21 cellular contexts compared by ENCODE assay signal in genomic region chr1:98367426-98367825, GRCh38.
DNase-seq lines count a peak whose midpoint lies in the region; ATAC-seq, FAIRE-seq and TF ChIP-seq lines count a peak whose summit lies in the region.
"Had no signal": no experiment of that assay in that cellular context is flagged by ENCODE, and none has a peak within 500 bp of the region (broad histone marks: within the 10 kb centered on the region; RNA-seq: fewer than 3 reads in every experiment).

No MANE protein-coding gene starts in this region.

- no peaks in the 10 kb centered on the region for H3K27me3 Mint-ChIP-seq in activated naive CD8-positive, alpha-beta T cell treated with anti-CD3 and anti-CD28 coated beads for 36 hours
- H3K27me3 Mint-ChIP-seq: CD8-positive, alpha-beta memory T cell had no signal

- TF ChIP-seq EP300 in H1 (IDR thresholded peaks at IDR 0.05; ENCODE audit: borderline replicate concordance in 1 of 2, low read depth in 2 of 2, low read length in 2 of 2) (no peak), tibial nerve (IDR thresholded peaks at IDR 0.05) (no peak)

- H3K56ac ChIP-seq in H1 (replicated peaks; ENCODE audit: insufficient read length, low read depth, low read length) = no peak overlapping the region

- no peak overlapping the region for H3K27ac Mint-ChIP-seq in activated naive CD8-positive, alpha-beta T cell treated with anti-CD3 and anti-CD28 coated beads for 36 hours
- H3K27ac Mint-ChIP-seq: CD4-positive, CD25-positive, alpha-beta regulatory T cell; GM23338; HFFc6 had no signal

- H4K12ac ChIP-seq in trophoblast cell (ENCODE audit: low read depth, low read length) = no peak overlapping the region

- no peak overlapping the region for H2BK120ac ChIP-seq in H1 (replicated peaks; ENCODE audit: low read depth, low read length)
- no peak overlapping the region for H2BK120ac ChIP-seq in trophoblast cell (ENCODE audit: insufficient read depth, low read length, poor library complexity)

- H3K9me3 ChIP-seq in H1 (ENCODE audit: insufficient read depth in 2 of 2, low read depth in 1 of 2, low read length in 1 of 2) = no peaks in the 10 kb centered on the region
- H3K9me3 ChIP-seq in kidney (ENCODE audit: control insufficient read depth in 1 of 2, low read length in 2 of 2) = no peaks in the 10 kb centered on the region
- no peaks in the 10 kb centered on the region for H3K9me3 ChIP-seq in trophoblast cell (ENCODE audit: insufficient read depth, low read depth, low read length)
- H3K9me3 ChIP-seq in upper lobe of right lung = no peaks in the 10 kb centered on the region
- no peaks in the 10 kb centered on the region for H3K9me3 ChIP-seq in mammary epithelial cell (replicated peaks; ENCODE audit: insufficient read depth, low read length)
- H3K9me3 ChIP-seq in tibial nerve = no peaks in the 10 kb centered on the region
- H3K9me3 ChIP-seq: BE2C had no signal

- TF ChIP-seq RAD21 in H1 (IDR thresholded peaks at IDR 0.05 in 1 of 2, conservative IDR thresholded peaks at IDR 0.05 in 1 of 2; ENCODE audit: low read depth in 2 of 2, low read length in 2 of 2) = no peak

- H3K79me2 ChIP-seq in H1 (ENCODE audit: control insufficient read depth in 1 of 2, insufficient read depth in 2 of 2, low read length in 2 of 2) = no peaks in the 10 kb centered on the region
- H3K79me2 ChIP-seq in trophoblast cell (ENCODE audit: control insufficient read depth, insufficient read depth, low read length, poor library complexity) = no peaks in the 10 kb centered on the region
- no peaks in the 10 kb centered on the region for H3K79me2 ChIP-seq in mammary epithelial cell (ENCODE audit: insufficient read depth, low read length)

- H4K5ac ChIP-seq in H1 (ENCODE audit: insufficient read length, low read depth, low read length) = no peak overlapping the region

- H4K8ac ChIP-seq in H1 (ENCODE audit: extremely low read depth, insufficient read depth, low read length) = no peak overlapping the region
- no peak overlapping the region for H4K8ac ChIP-seq in trophoblast cell (ENCODE audit: low read depth, low read length)

- H3K9ac ChIP-seq in H1 (replicated peaks in 1 of 4; ENCODE audit: extremely low read depth in 1 of 4, low read depth in 3 of 4, low read length in 3 of 4) (no peak overlapping the region), kidney (ENCODE audit: low read length in 2 of 2) (no peak overlapping the region), trophoblast cell (ENCODE audit: low read length) (no peak overlapping the region), mammary epithelial cell (ENCODE audit: insufficient read depth, low read length) (no peak overlapping the region)

- H3K27me3 ChIP-seq in H1 (replicated peaks in 1 of 4; ENCODE audit: control insufficient read depth in 3 of 4, extremely low read depth in 1 of 4, insufficient read depth in 3 of 4, low read length in 3 of 4) (no peaks in the 10 kb centered on the region), trophoblast cell (ENCODE audit: insufficient read depth, low read length) (no peaks in the 10 kb centered on the region), upper lobe of right lung (no peaks in the 10 kb centered on the region), mammary epithelial cell (ENCODE audit: insufficient read depth, low read length) (no peaks in the 10 kb centered on the region), tibial nerve (no peaks in the 10 kb centered on the region)
- H3K27me3 ChIP-seq: BE2C had no signal

- POLR2A ChIA-PET in H1 (lab: Charles Lee; ENCODE audit: partially characterized antibody) = no interaction called here

- H3K4me2 ChIP-seq in H1 (ENCODE audit: insufficient read depth in 1 of 2, low read depth in 2 of 2, low read length in 2 of 2) (no peak overlapping the region), trophoblast cell (ENCODE audit: low read length) (no peak overlapping the region), mammary epithelial cell (ENCODE audit: insufficient read depth, low read depth, low read length) (no peak overlapping the region)
- H3K4me2 ChIP-seq: GM23338 had no signal

- no peak overlapping the region for H3K18ac ChIP-seq in H1 (ENCODE audit: extremely low read depth, low read length)
- H3K18ac ChIP-seq in trophoblast cell (ENCODE audit: low read length) = no peak overlapping the region

- H3K4me1 Mint-ChIP-seq in activated naive CD8-positive, alpha-beta T cell treated with anti-CD3 and anti-CD28 coated beads for 36 hours = no peaks in the 10 kb centered on the region

- H2AFZ ChIP-seq in H1 (ENCODE audit: low read length) (0 out of 2 replicates have a peak overlapping the region, but pooled peaks have one; percentile 13), trophoblast cell (ENCODE audit: insufficient read depth, low read length, poor library complexity) (no peak overlapping the region), mammary epithelial cell (ENCODE audit: low read depth, low read length) (no peak overlapping the region)
- H2AFZ ChIP-seq: GM23338 had no signal

- no peaks in the 10 kb centered on the region for H3K4me1 ChIP-seq in H1 (replicated peaks in 1 of 4; ENCODE audit: control insufficient read depth in 3 of 4, insufficient read depth in 4 of 4, low read length in 3 of 4)
- H3K4me1 ChIP-seq in kidney (ENCODE audit: control insufficient read depth in 1 of 2, insufficient read depth in 1 of 2, low read depth in 1 of 2, low read length in 2 of 2) = no peaks in the 10 kb centered on the region
- H3K4me1 ChIP-seq in trophoblast cell (ENCODE audit: control insufficient read depth in 1 of 2, insufficient read depth in 2 of 2, low read length in 2 of 2) = no peaks in the 10 kb centered on the region
- H3K4me1 ChIP-seq in upper lobe of right lung = no peaks in the 10 kb centered on the region
- no peaks in the 10 kb centered on the region for H3K4me1 ChIP-seq in mammary epithelial cell (ENCODE audit: insufficient read depth, low read length)
- no peaks in the 10 kb centered on the region for H3K4me1 ChIP-seq in tibial nerve
- H3K4me1 ChIP-seq: BE2C had no signal

- TF ChIP-seq POLR2A in H1 (IDR thresholded peaks at IDR 0.05; ENCODE audit: control extremely low read depth in 1 of 2, low read depth in 2 of 2, low read length in 2 of 2) (no peak), tibial nerve (IDR thresholded peaks at IDR 0.05) (no peak)

- CTCF ChIA-PET in H1 (lab: Charles Lee; ENCODE audit: partially characterized antibody) = no interaction called here
- CTCF ChIA-PET in mammary epithelial cell (lab: Charles Lee; ENCODE audit: low non-redundant PET) = no interaction called here

- H2AK5ac ChIP-seq in H1 (ENCODE audit: low read depth, low read length) (no peak overlapping the region), trophoblast cell (ENCODE audit: low read length) (no peak overlapping the region)

- no peak overlapping the region for H2BK12ac ChIP-seq in H1 (ENCODE audit: low read depth, low read length)
- no peak overlapping the region for H2BK12ac ChIP-seq in trophoblast cell (ENCODE audit: low read length)

- H4K20me1 ChIP-seq in H1 (replicated peaks in 1 of 2; ENCODE audit: control insufficient read depth in 1 of 2, insufficient read depth in 2 of 2, low read length in 2 of 2) (no peaks in the 10 kb centered on the region), mammary epithelial cell (ENCODE audit: insufficient read depth, low read length) (no peaks in the 10 kb centered on the region)

- DNase-seq in H1 (ENCODE audit: low read depth in 1 of 2, low spot score in 2 of 2) (no peak), kidney (peak; percentile 52), trophoblast cell (no peak), upper lobe of right lung (no peak), mammary epithelial cell (no peak), tibial nerve (ENCODE audit: low spot score in 2 of 2) (no peak)
- no peak for DNase-seq in activated naive CD8-positive, alpha-beta T cell treated with anti-CD3 and anti-CD28 coated beads for 36 hours
- DNase-seq: ACHN; BE2C; C1 segment of cervical spinal cord; CD4-positive, CD25-positive, alpha-beta regulatory T cell; CD8-positive, alpha-beta memory T cell; COR-L47; GDM1; H7; HFFc6 had no signal

- H2BK5ac ChIP-seq in H1 (ENCODE audit: low read depth, low read length) (no peak overlapping the region), trophoblast cell (ENCODE audit: low read depth, low read length, poor library complexity) (no peak overlapping the region)

- no peak overlapping the region for H3K23ac ChIP-seq in H1 (ENCODE audit: insufficient read length)
- H3K23ac ChIP-seq in trophoblast cell (ENCODE audit: low read length) = no peak overlapping the region

- 80% methylated on average over 4 of the region's 4 CpGs; no CpG with 5 or more reads in 1 of the 2 experiments for WGBS in H1 (ENCODE audit: extremely low coverage in 1 of 2, insufficient coverage in 1 of 2, insufficient read length in 1 of 2, insufficient replicate concordance in 2 of 2, low coverage in 1 of 2, low lambda C conversion rate in 2 of 2, missing lambda C conversion rate in 1 of 2), 2 experiments
- WGBS in trophoblast cell (ENCODE audit: extremely low coverage, insufficient coverage, insufficient read length) = no CpG with 5 or more reads among the region's 4 CpGs
- WGBS in mammary epithelial cell (ENCODE audit: low coverage, missing lambda C conversion rate) = 83% methylated on average over 4 of the region's 4 CpGs
- 85 to 94% methylated on average over 3 to 4 of the region's 4 CpGs for WGBS in tibial nerve, 2 donors

- H3K4ac ChIP-seq in H1 (replicated peaks; ENCODE audit: insufficient read length, low read depth, low read length) (no peak overlapping the region), trophoblast cell (ENCODE audit: low read depth, low read length) (no peak overlapping the region)

- H2BK20ac ChIP-seq in H1 (ENCODE audit: low read length) = no peak overlapping the region

- no peaks in the 10 kb centered on the region for H3K23me2 ChIP-seq in H1 (ENCODE audit: low read depth, low read length)

- no peaks in the 10 kb centered on the region for H3K36me3 Mint-ChIP-seq in activated naive CD8-positive, alpha-beta T cell treated with anti-CD3 and anti-CD28 coated beads for 36 hours
- H3K36me3 Mint-ChIP-seq: CD4-positive, CD25-positive, alpha-beta regulatory T cell; CD8-positive, alpha-beta memory T cell had no signal

- H3K9me3 Mint-ChIP-seq in activated naive CD8-positive, alpha-beta T cell treated with anti-CD3 and anti-CD28 coated beads for 36 hours = peaks cover 1% of the 10 kb centered on the region
- H3K9me3 Mint-ChIP-seq: CD8-positive, alpha-beta memory T cell; GM23338; HFFc6 had no signal

- intact Hi-C loops in kidney (cut with DNase I) (no loop called here), upper lobe of right lung (cut with DNase I) (no loop called here), mammary epithelial cell (cut with micrococcal nuclease) (no loop called here)

- in situ Hi-C loops in mammary epithelial cell (cut with MboI; ENCODE audit: low sequenced_read_pairs in 2 of 2) = no loop called here

- H2BK15ac ChIP-seq in H1 (ENCODE audit: low read length) = no peak overlapping the region

- no peak for FAIRE-seq in H1 (lab: Jason Lieb, UNC)
- no peak for FAIRE-seq in kidney (lab: Jason Lieb, UNC)
- FAIRE-seq: A204.1, GM12892, GM18507 had no signal

- H3K4me3 Mint-ChIP-seq in activated naive CD8-positive, alpha-beta T cell treated with anti-CD3 and anti-CD28 coated beads for 36 hours = no peak overlapping the region
- H3K4me3 Mint-ChIP-seq: CD4-positive, CD25-positive, alpha-beta regulatory T cell; CD8-positive, alpha-beta memory T cell; GM23338; HFFc6 had no signal

- H4K91ac ChIP-seq in H1 (replicated peaks; ENCODE audit: insufficient read length, low read length) = no peak overlapping the region
- H4K91ac ChIP-seq in trophoblast cell (ENCODE audit: low read depth, low read length) = no peak overlapping the region

- H3K79me1 ChIP-seq in H1 (ENCODE audit: low read depth, low read length) (no peaks in the 10 kb centered on the region), trophoblast cell (ENCODE audit: low read length) (no peaks in the 10 kb centered on the region)

- H3K4me3 ChIP-seq in H1 (ENCODE audit: extremely low read depth in 1 of 4, insufficient read depth in 2 of 4, low read depth in 3 of 4, low read length in 4 of 4) (no peak overlapping the region), kidney (ENCODE audit: low read length in 2 of 2) (no peak overlapping the region), trophoblast cell (ENCODE audit: low read depth, low read length) (peak overlapping the region; percentile 18), upper lobe of right lung (no peak overlapping the region), mammary epithelial cell (replicated peaks in 1 of 3; ENCODE audit: insufficient read depth in 1 of 3, low read depth in 2 of 3, low read length in 3 of 3) (no peak overlapping the region), tibial nerve (no peak overlapping the region)
- H3K4me3 ChIP-seq: GM23338 had no signal

- TF ChIP-seq CTCF in H1 (IDR thresholded peaks at IDR 0.05; ENCODE audit: control extremely low read depth in 1 of 3, insufficient read depth in 1 of 3, low read depth in 1 of 3, low read length in 3 of 3) (no peak), kidney (IDR thresholded peaks at IDR 0.05; ENCODE audit: borderline replicate concordance, extremely low read depth, insufficient read depth) (no peak), upper lobe of right lung (IDR thresholded peaks at IDR 0.05) (no peak), mammary epithelial cell (conservative IDR thresholded peaks at IDR 0.05 in 1 of 2, IDR thresholded peaks at IDR 0.05 in 1 of 2; ENCODE audit: extremely low read depth in 1 of 2, insufficient read depth in 1 of 2, low read depth in 1 of 2, low read length in 2 of 2) (no peak), tibial nerve (IDR thresholded peaks at IDR 0.05) (no peak)

- no TSS peak for BruUV-seq in mammary epithelial cell (replicated peaks; lab: Mats Ljungman, UMichigan)

- no peaks in the 10 kb centered on the region for H3K36me3 ChIP-seq in H1 (ENCODE audit: control insufficient read depth in 2 of 4, insufficient read depth in 4 of 4, low read length in 3 of 4)
- H3K36me3 ChIP-seq in kidney (ENCODE audit: control insufficient read depth in 1 of 2, insufficient read depth in 2 of 2, low read length in 2 of 2) = no peaks in the 10 kb centered on the region
- no peaks in the 10 kb centered on the region for H3K36me3 ChIP-seq in trophoblast cell (ENCODE audit: control insufficient read depth in 1 of 2, insufficient read depth in 2 of 2, low read length in 2 of 2)
- no peaks in the 10 kb centered on the region for H3K36me3 ChIP-seq in upper lobe of right lung
- H3K36me3 ChIP-seq in mammary epithelial cell (ENCODE audit: insufficient read depth, low read length) = no peaks in the 10 kb centered on the region
- no peaks in the 10 kb centered on the region for H3K36me3 ChIP-seq in tibial nerve
- H3K36me3 ChIP-seq: BE2C had no signal

- no peak overlapping the region for H3K14ac ChIP-seq in H1 (ENCODE audit: insufficient read length)
- no peak overlapping the region for H3K14ac ChIP-seq in trophoblast cell (ENCODE audit: low read length)

- H3K27ac ChIP-seq in H1 (ENCODE audit: low read depth, low read length) (no peak overlapping the region), kidney (ENCODE audit: low read depth in 2 of 2, low read length in 2 of 2) (no peak overlapping the region), trophoblast cell (ENCODE audit: low read depth, low read length) (no peak overlapping the region), upper lobe of right lung (no peak overlapping the region), mammary epithelial cell (ENCODE audit: insufficient read depth, low read depth, low read length) (no peak overlapping the region), tibial nerve (no peak overlapping the region)

- peak; percentile 31 for ATAC-seq in upper lobe of right lung
- ATAC-seq: GM23338, HCT116 had no signal

- dilution Hi-C loops in mammary epithelial cell (cut with HindIII; ENCODE audit: low sequenced_read_pairs) = no loop called here
